Comparison of ENCODE assay signal across 8 cellular contexts in genomic region chr4:139015948-139016451, GRCh38.
A peak's percentile ranks its signal among the peaks of the same experiment; 100 is the strongest.
DNase-seq lines count a peak whose midpoint lies in the region; ATAC-seq lines count a peak whose summit lies in the region.

No MANE protein-coding gene starts in this region.

- peaks cover 54% of the 10 kb centered on the region for H3K79me2 ChIP-seq in ACC112 (ENCODE audit: control insufficient read depth, insufficient read depth, low read length, unreplicated experiment)

- H3K27ac ChIP-seq in ACC112 (ENCODE audit: low read depth, low read length) (peak overlapping the region; percentile 100), iPS-18a (ENCODE audit: low read length) (peak overlapping the region; percentile 99), skin epidermis (peak overlapping the region; percentile 20 to 99 (median 94))

- ATAC-seq in GM18508 (IDR thresholded peaks at IDR 0.05; ENCODE audit: insufficient read depth, unreplicated experiment) (peak; percentile 18), HG03045 (IDR thresholded peaks at IDR 0.05; ENCODE audit: unreplicated experiment) (peak; percentile 41)

- peak; percentile 59 for DNase-seq in RPMI8226
- DNase-seq in anterior cingulate cortex (lab: John Stamatoyannopoulos, UW), result peak in 38 of 58 donors; percentile 2 to 72 (median 45)
- no peak for DNase-seq in NCI-H2081 treated with DMSO at 0.1 percent for 48 hours (lab: John Stamatoyannopoulos, UW)

- no peak overlapping the region for H2AFZ ChIP-seq in ACC112 (ENCODE audit: low read length, unreplicated experiment)

- H3K4me3 ChIP-seq in ACC112 (ENCODE audit: low read depth, low read length) (peak overlapping the region; percentile 98), iPS-18a (ENCODE audit: low read length) (peak overlapping the region; percentile 97), skin epidermis (peak overlapping the region; percentile 70 to 93 (median 80))

- peaks cover 9% of the 10 kb centered on the region; the same call in 1 of the 2 replicates for H3K36me3 ChIP-seq in ACC112 (ENCODE audit: insufficient read depth, low read length)
- no peaks in the 10 kb centered on the region for H3K36me3 ChIP-seq in iPS-18a (ENCODE audit: control insufficient read depth, low read depth, low read length)

- peak overlapping the region; percentile 92 for H3K9ac ChIP-seq in iPS-18a (ENCODE audit: low read length)

- H3K27me3 ChIP-seq in ACC112 (ENCODE audit: insufficient read depth, low read length), result no peaks in the 10 kb centered on the region
- no peaks in the 10 kb centered on the region for H3K27me3 ChIP-seq in iPS-18a (ENCODE audit: control insufficient read depth, insufficient read depth, low read length)

- H3K4me1 ChIP-seq in ACC112 (ENCODE audit: control insufficient read depth, insufficient read depth, low read length, unreplicated experiment) (peaks cover 48% of the 10 kb centered on the region), iPS-18a (ENCODE audit: control insufficient read depth, low read depth, low read length) (peaks cover 47% of the 10 kb centered on the region)

- H3K9me3 ChIP-seq in iPS-18a (ENCODE audit: control insufficient read depth, low read depth, low read length), result no peaks in the 10 kb centered on the region
